In the genomic region with DNA sequence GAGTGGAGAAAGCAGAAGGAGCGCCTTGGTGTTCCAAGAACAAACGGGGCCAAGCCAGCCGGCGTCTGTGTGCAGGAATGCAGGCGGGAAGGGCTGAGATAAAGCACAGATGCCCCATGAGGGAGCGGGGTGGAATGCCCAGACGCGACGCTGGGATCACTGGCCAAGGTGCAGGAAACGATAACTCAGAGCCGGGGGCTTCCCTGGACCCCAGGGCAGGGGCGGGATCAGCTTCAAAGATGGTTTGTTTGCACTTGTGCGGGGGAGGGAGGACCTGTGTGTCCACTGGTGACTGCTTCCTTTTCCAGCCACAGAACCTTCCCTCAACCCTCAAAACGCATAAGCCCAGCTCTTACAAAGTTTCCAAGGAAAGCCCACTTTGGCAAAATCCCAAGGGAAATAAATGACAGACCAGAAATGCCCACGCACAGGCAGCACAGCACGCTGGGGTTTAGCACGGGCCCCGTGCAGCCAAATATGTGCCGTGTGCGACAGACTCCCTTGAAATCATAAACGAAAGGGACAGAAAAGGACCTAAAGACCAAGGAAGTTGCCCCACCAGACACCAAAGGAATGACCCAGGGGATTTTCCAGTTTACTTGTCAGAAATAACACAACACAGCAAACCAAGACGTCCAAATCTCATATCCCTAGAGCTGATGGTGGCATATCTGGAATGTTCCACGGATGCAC, we compare ENCODE assay signal across 1 cellular context.
A peak's percentile ranks its signal among the peaks of the same experiment; 100 is the strongest.
TF ChIP-seq lines count a peak whose summit lies in the region.

No MANE protein-coding gene starts in this region.

TF ChIP-seq in HepG2, 621 proteins besides CTCF, POLR2A, EP300 and RAD21 (continued from another document and continues in another):
- no peak for TF ChIP-seq ZNF512B (CRISPR knock-in tag; IDR thresholded peaks at IDR 0.05; ENCODE audit: borderline replicate concordance)
- peak; percentile 75; the same call in 1 of the 2 replicates for TF ChIP-seq ZBTB38 (CRISPR knock-in tag; IDR thresholded peaks at IDR 0.05)
- TF ChIP-seq SATB2 (CRISPR knock-in tag; IDR thresholded peaks at IDR 0.05), result 0 out of 2 replicates have a peak, but pooled peaks have one; percentile 42
- TF ChIP-seq ATF4 (CRISPR knock-in tag; IDR thresholded peaks at IDR 0.05), result no peak
- peak; percentile 61; the same call in 1 of the 2 replicates for TF ChIP-seq TOPORS (CRISPR knock-in tag; IDR thresholded peaks at IDR 0.05)
- 0 out of 2 replicates have a peak, but pooled peaks have one; percentile 29 for TF ChIP-seq ZNF644 (CRISPR knock-in tag; IDR thresholded peaks at IDR 0.05; ENCODE audit: low read depth)
- TF ChIP-seq ZNF558 (CRISPR knock-in tag; IDR thresholded peaks at IDR 0.05; ENCODE audit: borderline replicate concordance), result peak; percentile 85; the same call in 1 of the 2 replicates
- TF ChIP-seq, protein P1, sequence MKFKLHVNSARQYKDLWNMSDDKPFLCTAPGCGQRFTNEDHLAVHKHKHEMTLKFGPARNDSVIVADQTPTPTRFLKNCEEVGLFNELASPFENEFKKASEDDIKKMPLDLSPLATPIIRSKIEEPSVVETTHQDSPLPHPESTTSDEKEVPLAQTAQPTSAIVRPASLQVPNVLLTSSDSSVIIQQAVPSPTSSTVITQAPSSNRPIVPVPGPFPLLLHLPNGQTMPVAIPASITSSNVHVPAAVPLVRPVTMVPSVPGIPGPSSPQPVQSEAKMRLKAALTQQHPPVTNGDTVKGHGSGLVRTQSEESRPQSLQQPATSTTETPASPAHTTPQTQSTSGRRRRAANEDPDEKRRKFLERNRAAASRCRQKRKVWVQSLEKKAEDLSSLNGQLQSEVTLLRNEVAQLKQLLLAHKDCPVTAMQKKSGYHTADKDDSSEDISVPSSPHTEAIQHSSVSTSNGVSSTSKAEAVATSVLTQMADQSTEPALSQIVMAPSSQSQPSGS (CRISPR knock-in tag; IDR thresholded peaks at IDR 0.05), result peak; percentile 49; the same call in 1 of the 2 replicates
- TF ChIP-seq IRF1 (CRISPR knock-in tag; IDR thresholded peaks at IDR 0.05; ENCODE audit: low read depth), result no peak
- TF ChIP-seq ZNF703 (CRISPR knock-in tag; IDR thresholded peaks at IDR 0.05; ENCODE audit: borderline replicate concordance), result 0 out of 2 replicates have a peak, but pooled peaks have one; percentile 10
- TF ChIP-seq, protein P2, sequence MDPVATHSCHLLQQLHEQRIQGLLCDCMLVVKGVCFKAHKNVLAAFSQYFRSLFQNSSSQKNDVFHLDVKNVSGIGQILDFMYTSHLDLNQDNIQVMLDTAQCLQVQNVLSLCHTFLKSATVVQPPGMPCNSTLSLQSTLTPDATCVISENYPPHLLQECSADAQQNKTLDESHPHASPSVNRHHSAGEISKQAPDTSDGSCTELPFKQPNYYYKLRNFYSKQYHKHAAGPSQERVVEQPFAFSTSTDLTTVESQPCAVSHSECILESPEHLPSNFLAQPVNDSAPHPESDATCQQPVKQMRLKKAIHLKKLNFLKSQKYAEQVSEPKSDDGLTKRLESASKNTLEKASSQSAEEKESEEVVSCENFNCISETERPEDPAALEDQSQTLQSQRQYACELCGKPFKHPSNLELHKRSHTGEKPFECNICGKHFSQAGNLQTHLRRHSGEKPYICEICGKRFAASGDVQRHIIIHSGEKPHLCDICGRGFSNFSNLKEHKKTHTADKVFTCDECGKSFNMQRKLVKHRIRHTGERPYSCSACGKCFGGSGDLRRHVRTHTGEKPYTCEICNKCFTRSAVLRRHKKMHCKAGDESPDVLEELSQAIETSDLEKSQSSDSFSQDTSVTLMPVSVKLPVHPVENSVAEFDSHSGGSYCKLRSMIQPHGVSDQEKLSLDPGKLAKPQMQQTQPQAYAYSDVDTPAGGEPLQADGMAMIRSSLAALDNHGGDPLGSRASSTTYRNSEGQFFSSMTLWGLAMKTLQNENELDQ (CRISPR knock-in tag; IDR thresholded peaks at IDR 0.05; ENCODE audit: borderline replicate concordance), result no peak
- no peak for TF ChIP-seq SIN3B (IDR thresholded peaks at IDR 0.05; ENCODE audit: low read length)
- TF ChIP-seq, protein P3, sequence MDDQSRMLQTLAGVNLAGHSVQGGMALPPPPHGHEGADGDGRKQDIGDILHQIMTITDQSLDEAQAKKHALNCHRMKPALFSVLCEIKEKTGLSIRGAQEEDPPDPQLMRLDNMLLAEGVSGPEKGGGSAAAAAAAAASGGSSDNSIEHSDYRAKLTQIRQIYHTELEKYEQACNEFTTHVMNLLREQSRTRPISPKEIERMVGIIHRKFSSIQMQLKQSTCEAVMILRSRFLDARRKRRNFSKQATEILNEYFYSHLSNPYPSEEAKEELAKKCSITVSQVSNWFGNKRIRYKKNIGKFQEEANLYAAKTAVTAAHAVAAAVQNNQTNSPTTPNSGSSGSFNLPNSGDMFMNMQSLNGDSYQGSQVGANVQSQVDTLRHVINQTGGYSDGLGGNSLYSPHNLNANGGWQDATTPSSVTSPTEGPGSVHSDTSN (CRISPR knock-in tag; IDR thresholded peaks at IDR 0.05; ENCODE audit: borderline replicate concordance), result no peak
- TF ChIP-seq, protein P4, sequence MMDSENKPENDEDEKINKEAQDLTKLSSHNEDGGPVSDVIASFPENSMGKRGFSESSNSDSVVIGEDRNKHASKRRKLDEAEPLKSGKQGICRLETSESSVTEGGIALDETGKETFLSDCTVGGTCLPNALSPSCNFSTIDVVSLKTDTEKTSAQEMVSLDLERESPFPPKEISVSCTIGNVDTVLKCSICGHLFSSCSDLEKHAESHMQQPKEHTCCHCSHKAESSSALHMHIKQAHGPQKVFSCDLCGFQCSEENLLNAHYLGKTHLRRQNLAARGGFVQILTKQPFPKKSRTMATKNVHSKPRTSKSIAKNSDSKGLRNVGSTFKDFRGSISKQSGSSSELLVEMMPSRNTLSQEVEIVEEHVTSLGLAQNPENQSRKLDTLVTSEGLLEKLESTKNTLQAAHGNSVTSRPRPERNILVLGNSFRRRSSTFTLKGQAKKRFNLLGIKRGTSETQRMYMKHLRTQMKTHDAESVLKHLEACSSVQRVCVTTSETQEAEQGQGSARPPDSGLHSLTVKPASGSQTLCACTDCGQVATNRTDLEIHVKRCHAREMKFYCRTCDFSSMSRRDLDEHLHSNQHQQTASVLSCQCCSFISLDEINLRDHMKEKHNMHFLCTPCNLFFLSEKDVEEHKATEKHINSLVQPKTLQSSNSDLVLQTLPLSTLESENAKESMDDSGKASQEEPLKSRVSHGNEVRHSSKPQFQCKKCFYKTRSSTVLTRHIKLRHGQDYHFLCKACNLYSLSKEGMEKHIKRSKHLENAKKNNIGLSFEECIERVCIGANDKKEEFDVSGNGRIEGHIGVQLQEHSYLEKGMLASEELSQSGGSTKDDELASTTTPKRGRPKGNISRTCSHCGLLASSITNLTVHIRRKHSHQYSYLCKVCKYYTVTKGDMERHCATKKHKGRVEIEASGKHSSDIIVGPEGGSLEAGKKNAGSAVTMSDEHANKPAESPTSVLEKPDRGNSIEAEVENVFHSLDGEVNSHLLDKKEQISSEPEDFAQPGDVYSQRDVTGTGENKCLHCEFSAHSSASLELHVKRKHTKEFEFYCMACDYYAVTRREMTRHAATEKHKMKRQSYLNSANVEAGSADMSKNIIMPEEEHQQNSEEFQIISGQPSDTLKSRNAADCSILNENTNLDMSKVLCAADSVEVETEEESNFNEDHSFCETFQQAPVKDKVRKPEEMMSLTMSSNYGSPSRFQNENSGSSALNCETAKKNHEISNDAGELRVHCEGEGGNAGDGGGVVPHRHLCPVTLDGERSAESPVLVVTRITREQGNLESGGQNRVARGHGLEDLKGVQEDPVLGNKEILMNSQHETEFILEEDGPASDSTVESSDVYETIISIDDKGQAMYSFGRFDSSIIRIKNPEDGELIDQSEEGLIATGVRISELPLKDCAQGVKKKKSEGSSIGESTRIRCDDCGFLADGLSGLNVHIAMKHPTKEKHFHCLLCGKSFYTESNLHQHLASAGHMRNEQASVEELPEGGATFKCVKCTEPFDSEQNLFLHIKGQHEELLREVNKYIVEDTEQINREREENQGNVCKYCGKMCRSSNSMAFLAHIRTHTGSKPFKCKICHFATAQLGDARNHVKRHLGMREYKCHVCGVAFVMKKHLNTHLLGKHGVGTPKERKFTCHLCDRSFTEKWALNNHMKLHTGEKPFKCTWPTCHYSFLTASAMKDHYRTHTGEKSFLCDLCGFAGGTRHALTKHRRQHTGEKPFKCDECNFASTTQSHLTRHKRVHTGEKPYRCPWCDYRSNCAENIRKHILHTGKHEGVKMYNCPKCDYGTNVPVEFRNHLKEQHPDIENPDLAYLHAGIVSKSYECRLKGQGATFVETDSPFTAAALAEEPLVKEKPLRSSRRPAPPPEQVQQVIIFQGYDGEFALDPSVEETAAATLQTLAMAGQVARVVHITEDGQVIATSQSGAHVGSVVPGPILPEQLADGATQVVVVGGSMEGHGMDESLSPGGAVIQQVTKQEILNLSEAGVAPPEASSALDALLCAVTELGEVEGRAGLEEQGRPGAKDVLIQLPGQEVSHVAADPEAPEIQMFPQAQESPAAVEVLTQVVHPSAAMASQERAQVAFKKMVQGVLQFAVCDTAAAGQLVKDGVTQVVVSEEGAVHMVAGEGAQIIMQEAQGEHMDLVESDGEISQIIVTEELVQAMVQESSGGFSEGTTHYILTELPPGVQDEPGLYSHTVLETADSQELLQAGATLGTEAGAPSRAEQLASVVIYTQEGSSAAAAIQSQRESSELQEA (CRISPR knock-in tag; IDR thresholded peaks at IDR 0.05; ENCODE audit: not compliant biosample characterization), result no peak
- TF ChIP-seq, protein P5, sequence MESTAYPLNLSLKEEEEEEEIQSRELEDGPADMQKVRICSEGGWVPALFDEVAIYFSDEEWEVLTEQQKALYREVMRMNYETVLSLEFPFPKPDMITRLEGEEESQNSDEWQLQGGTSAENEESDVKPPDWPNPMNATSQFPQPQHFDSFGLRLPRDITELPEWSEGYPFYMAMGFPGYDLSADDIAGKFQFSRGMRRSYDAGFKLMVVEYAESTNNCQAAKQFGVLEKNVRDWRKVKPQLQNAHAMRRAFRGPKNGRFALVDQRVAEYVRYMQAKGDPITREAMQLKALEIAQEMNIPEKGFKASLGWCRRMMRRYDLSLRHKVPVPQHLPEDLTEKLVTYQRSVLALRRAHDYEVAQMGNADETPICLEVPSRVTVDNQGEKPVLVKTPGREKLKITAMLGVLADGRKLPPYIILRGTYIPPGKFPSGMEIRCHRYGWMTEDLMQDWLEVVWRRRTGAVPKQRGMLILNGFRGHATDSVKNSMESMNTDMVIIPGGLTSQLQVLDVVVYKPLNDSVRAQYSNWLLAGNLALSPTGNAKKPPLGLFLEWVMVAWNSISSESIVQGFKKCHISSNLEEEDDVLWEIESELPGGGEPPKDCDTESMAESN (CRISPR knock-in tag; conservative IDR thresholded peaks at IDR 0.05), result peak; percentile 74; the same call in 1 of the 2 replicates
- peak; percentile 57 for TF ChIP-seq GABPB1 (CRISPR knock-in tag; IDR thresholded peaks at IDR 0.05)
- TF ChIP-seq, protein P6, sequence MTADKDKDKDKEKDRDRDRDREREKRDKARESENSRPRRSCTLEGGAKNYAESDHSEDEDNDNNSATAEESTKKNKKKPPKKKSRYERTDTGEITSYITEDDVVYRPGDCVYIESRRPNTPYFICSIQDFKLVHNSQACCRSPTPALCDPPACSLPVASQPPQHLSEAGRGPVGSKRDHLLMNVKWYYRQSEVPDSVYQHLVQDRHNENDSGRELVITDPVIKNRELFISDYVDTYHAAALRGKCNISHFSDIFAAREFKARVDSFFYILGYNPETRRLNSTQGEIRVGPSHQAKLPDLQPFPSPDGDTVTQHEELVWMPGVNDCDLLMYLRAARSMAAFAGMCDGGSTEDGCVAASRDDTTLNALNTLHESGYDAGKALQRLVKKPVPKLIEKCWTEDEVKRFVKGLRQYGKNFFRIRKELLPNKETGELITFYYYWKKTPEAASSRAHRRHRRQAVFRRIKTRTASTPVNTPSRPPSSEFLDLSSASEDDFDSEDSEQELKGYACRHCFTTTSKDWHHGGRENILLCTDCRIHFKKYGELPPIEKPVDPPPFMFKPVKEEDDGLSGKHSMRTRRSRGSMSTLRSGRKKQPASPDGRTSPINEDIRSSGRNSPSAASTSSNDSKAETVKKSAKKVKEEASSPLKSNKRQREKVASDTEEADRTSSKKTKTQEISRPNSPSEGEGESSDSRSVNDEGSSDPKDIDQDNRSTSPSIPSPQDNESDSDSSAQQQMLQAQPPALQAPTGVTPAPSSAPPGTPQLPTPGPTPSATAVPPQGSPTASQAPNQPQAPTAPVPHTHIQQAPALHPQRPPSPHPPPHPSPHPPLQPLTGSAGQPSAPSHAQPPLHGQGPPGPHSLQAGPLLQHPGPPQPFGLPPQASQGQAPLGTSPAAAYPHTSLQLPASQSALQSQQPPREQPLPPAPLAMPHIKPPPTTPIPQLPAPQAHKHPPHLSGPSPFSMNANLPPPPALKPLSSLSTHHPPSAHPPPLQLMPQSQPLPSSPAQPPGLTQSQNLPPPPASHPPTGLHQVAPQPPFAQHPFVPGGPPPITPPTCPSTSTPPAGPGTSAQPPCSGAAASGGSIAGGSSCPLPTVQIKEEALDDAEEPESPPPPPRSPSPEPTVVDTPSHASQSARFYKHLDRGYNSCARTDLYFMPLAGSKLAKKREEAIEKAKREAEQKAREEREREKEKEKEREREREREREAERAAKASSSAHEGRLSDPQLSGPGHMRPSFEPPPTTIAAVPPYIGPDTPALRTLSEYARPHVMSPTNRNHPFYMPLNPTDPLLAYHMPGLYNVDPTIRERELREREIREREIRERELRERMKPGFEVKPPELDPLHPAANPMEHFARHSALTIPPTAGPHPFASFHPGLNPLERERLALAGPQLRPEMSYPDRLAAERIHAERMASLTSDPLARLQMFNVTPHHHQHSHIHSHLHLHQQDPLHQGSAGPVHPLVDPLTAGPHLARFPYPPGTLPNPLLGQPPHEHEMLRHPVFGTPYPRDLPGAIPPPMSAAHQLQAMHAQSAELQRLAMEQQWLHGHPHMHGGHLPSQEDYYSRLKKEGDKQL (CRISPR knock-in tag; IDR thresholded peaks at IDR 0.05; ENCODE audit: low read depth), result peak; percentile 71
- no peak for TF ChIP-seq NR3C1 (CRISPR knock-in tag; IDR thresholded peaks at IDR 0.05)
